ENCODE assay signal across 2 cellular contexts in the genomic region with DNA sequence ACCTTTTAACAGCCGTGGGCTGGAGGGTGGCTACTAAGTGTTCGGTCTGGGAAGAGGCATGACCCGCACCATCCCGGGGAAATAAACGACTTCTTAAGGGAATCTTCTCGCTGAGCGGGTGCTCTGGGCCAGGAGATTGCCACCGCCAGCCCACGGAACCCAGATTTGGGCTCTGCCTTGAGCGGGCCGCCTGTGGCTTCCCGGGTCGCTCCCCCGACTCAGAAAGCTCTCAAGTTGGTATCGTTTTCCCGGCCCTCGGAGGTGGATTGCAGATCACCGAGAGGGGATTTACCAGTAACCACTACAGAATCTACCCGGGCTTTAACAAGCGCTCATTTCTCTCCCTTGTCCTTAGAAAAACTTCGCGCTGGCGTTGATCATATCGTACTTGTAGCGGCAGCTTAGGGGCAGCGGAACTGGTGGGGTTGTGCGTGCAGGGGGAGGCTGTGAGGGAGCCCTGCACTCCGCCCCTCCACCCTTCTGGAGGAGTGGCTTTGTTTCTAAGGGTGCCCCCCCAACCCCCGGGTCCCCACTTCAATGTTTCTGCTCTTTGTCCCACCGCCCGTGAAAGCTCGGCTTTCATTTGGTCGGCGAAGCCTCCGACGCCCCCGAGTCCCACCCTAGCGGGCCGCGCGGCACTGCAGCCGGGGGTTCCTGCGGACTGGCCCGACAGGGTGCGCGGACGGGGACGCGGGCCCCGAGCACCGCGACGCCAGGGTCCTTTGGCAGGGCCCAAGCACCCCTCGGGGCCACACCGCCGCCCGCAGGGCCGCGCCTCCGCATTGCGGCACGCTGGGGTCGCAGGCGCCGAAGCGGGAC.
TF ChIP-seq lines count a peak whose summit lies in the region.

No MANE protein-coding gene starts in this region.

TF ChIP-seq in IMR-90, 13 proteins besides CTCF, POLR2A, EP300 and RAD21 (continued from another document):
- TF ChIP-seq CEBPB (IDR thresholded peaks at IDR 0.05; ENCODE audit: low read depth, low read length) (no peak), BHLHE40 (IDR thresholded peaks at IDR 0.05; ENCODE audit: low read depth, low read length) (no peak), RFX5 (IDR thresholded peaks at IDR 0.05; ENCODE audit: low read depth, low read length) (no peak), CHD1 (IDR thresholded peaks at IDR 0.05; ENCODE audit: low read depth, low read length) (no peak), NFE2L2 (IDR thresholded peaks at IDR 0.05; ENCODE audit: low read depth, low read length) (no peak)
- TF ChIP-seq, protein P1, sequence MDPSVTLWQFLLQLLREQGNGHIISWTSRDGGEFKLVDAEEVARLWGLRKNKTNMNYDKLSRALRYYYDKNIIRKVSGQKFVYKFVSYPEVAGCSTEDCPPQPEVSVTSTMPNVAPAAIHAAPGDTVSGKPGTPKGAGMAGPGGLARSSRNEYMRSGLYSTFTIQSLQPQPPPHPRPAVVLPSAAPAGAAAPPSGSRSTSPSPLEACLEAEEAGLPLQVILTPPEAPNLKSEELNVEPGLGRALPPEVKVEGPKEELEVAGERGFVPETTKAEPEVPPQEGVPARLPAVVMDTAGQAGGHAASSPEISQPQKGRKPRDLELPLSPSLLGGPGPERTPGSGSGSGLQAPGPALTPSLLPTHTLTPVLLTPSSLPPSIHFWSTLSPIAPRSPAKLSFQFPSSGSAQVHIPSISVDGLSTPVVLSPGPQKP (IDR thresholded peaks at IDR 0.05; ENCODE audit: borderline replicate concordance, low read depth, low read length): no peak
- TF ChIP-seq, protein P2, sequence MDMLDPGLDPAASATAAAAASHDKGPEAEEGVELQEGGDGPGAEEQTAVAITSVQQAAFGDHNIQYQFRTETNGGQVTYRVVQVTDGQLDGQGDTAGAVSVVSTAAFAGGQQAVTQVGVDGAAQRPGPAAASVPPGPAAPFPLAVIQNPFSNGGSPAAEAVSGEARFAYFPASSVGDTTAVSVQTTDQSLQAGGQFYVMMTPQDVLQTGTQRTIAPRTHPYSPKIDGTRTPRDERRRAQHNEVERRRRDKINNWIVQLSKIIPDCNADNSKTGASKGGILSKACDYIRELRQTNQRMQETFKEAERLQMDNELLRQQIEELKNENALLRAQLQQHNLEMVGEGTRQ (IDR thresholded peaks at IDR 0.05; ENCODE audit: low read depth, low read length): no peak

TF ChIP-seq in neural cell, 6 proteins besides CTCF, POLR2A, EP300 and RAD21 (continued from another document):
- TF ChIP-seq EZH2 (IDR thresholded peaks at IDR 0.05; ENCODE audit: borderline replicate concordance, insufficient read depth, low read length, poor library complexity, severe bottlenecking) (peak; percentile 5), TAF1 (IDR thresholded peaks at IDR 0.05; ENCODE audit: low read depth) (no peak)
